In genomic region chr2:10787176-10787968, GRCh38 we compare ENCODE assay signal across 9 cellular contexts. TPM values are rescaled to one million over a fixed set of nuclear protein-coding genes. Genes with fewer than 3 reads are reported as not detected.
DNase-seq lines count a peak whose midpoint lies in the region; ATAC-seq and TF ChIP-seq lines count a peak whose summit lies in the region.
"Had no signal": no experiment of that assay in that cellular context is flagged by ENCODE, and none has a peak within 500 bp of the region (broad histone marks: within the 10 kb centered on the region; RNA-seq: fewer than 3 reads in every experiment).

No MANE protein-coding gene starts in this region.

- H3K27ac Mint-ChIP-seq in memory B cell = peak overlapping the region; percentile 38
- H3K27ac Mint-ChIP-seq: nephron had no signal

- H3K9me3 Mint-ChIP-seq in activated T-cell treated with anti-CD3 and anti-CD28 coated beads, Interleukin-2, amount 50 U/mL, for 4 hours = no peaks in the 10 kb centered on the region
- H3K9me3 Mint-ChIP-seq in memory B cell = no peaks in the 10 kb centered on the region
- H3K9me3 Mint-ChIP-seq: nephron had no signal

- peak; percentile 40 for TF ChIP-seq CTCF in LNCAP (IDR thresholded peaks at IDR 0.05)
- no peak for TF ChIP-seq CTCF in lower lobe of right lung (IDR thresholded peaks at IDR 0.05)

- intact Hi-C loops in lower lobe of right lung (cut with DNase I) = no loop called here

- no peaks in the 10 kb centered on the region for H3K27me3 Mint-ChIP-seq in activated T-cell treated with anti-CD3 and anti-CD28 coated beads, Interleukin-2, amount 50 U/mL, for 4 hours (ENCODE audit: low read depth)
- no peaks in the 10 kb centered on the region for H3K27me3 Mint-ChIP-seq in memory B cell

- H3K9me3 ChIP-seq in lower lobe of right lung = no peaks in the 10 kb centered on the region

- no peak overlapping the region for H3K4me3 Mint-ChIP-seq in activated T-cell treated with anti-CD3 and anti-CD28 coated beads, Interleukin-2, amount 50 U/mL, for 4 hours
- H3K4me3 Mint-ChIP-seq in memory B cell = no peak overlapping the region
- H3K4me3 Mint-ChIP-seq: nephron had no signal

- no peak for ATAC-seq in activated T-cell treated with anti-CD3 and anti-CD28 coated beads, Interleukin-2, amount 50 U/mL, for 4 hours
- ATAC-seq in memory B cell (ENCODE audit: low read depth) (peak; percentile 39), lower lobe of right lung (no peak), HG03442 (IDR thresholded peaks at IDR 0.05; ENCODE audit: unreplicated experiment) (no peak)

- H3K4me3 ChIP-seq in lower lobe of right lung = no peak overlapping the region

- H3K27ac ChIP-seq in lower lobe of right lung = no peak overlapping the region

- DNase-seq in ELR (ENCODE audit: low read depth) = peak; percentile 14
- peak; percentile 27 for DNase-seq in activated T-cell treated with anti-CD3 and anti-CD28 coated beads, Interleukin-2, amount 50 U/mL, for 4 hours
- peak in 1 of 2 donors; percentile 25 for DNase-seq in memory B cell (ENCODE audit: low spot score in 2 of 2)
- no peak for DNase-seq in NCI-H2171 treated with DMSO at 0.1 percent for 48 hours (lab: John Stamatoyannopoulos, UW)
- DNase-seq in lower lobe of right lung = no peak
- DNase-seq: activated CD8-positive, alpha-beta memory T cell treated with anti-CD3 and anti-CD28 coated beads for 24 hours had no signal

- peaks cover 100% of the 10 kb centered on the region for H3K36me3 ChIP-seq in lower lobe of right lung

- H3K36me3 Mint-ChIP-seq in activated T-cell treated with anti-CD3 and anti-CD28 coated beads, Interleukin-2, amount 50 U/mL, for 4 hours (ENCODE audit: insufficient read depth) = peaks cover 79% of the 10 kb centered on the region
- H3K36me3 Mint-ChIP-seq in memory B cell = peaks cover 38% of the 10 kb centered on the region

- no peaks in the 10 kb centered on the region for H3K27me3 ChIP-seq in lower lobe of right lung (ENCODE audit: low read depth)

- no peaks in the 10 kb centered on the region for H3K4me1 ChIP-seq in lower lobe of right lung

- peaks cover 23% of the 10 kb centered on the region for H3K4me1 Mint-ChIP-seq in activated T-cell treated with anti-CD3 and anti-CD28 coated beads, Interleukin-2, amount 50 U/mL, for 4 hours (ENCODE audit: low read depth)
- peaks cover 2% of the 10 kb centered on the region for H3K4me1 Mint-ChIP-seq in memory B cell

RNA-seq across cellular contexts. Expression of gene PDIA6, which starts 25.2 kb away (rescaled TPM):
- total RNA-seq in activated T-cell treated with anti-CD3 and anti-CD28 coated beads, Interleukin-2, amount 50 U/mL, for 4 hours = 100 to 1,000 TPM; 169 to 241 (median 175) TPM
- 167 TPM for total RNA-seq in lower lobe of right lung

Comparison
In these comparisons a context has a peak if more than half of its experiments do, and no peak if none do; other contexts are left out.
1. DNase-seq: peak in ELR (single experiment) and activated T-cell treated with anti-CD3 and anti-CD28 coated beads, Interleukin-2, amount 50 U/mL, for 4 hours (single experiment); none in NCI-H2171 treated with DMSO at 0.1 percent for 48 hours (single experiment) and lower lobe of right lung (single experiment).